32 cellular contexts compared by ENCODE assay signal in genomic region chr16:23579371-23579770, GRCh38.
"Had no signal": no experiment of that assay in that cellular context is flagged by ENCODE, and none has a peak within 500 bp of the region (broad histone marks: within the 10 kb centered on the region; RNA-seq: fewer than 3 reads in every experiment).

No MANE protein-coding gene starts in this region.

- H3K4me3 Mint-ChIP-seq: activated CD4-positive, alpha-beta T cell treated with anti-CD3 and anti-CD28 coated beads for 36 hours; activated CD4-positive, alpha-beta T cell treated with anti-CD3 and anti-CD28 coated beads, Interleukin-2, amount 10 ng/mL, durations not matched to agents 24 days and 14 days; activated CD8-positive, alpha-beta T cell treated with anti-CD3 and anti-CD28 coated beads for 36 hours; activated naive CD4-positive, alpha-beta T cell treated with anti-CD3 and anti-CD28 coated beads, Interleukin-2, amount 10 ng/mL, durations not matched to agents 7 days and 5 days; activated T-cell treated with anti-CD3 and anti-CD28 coated beads, Interleukin-2, amount 50 U/mL, for 4 hours; activated T-helper 1 cell treated with anti-CD3 and anti-CD28 coated beads, Interleukin-12 subunit alpha, Interleukin-12 subunit beta, Interleukin-2, Interleukin-4 antibody, amounts not matched to agents 30 ng/mL and 10 ng/mL and 1 ng/mL, durations not matched to agents 14 hours and 24 hours and 36 hours; effector memory CD8-positive, alpha-beta T cell had no signal

- H3K4me1 ChIP-seq: foreskin keratinocyte, gastrocnemius medialis had no signal

- H3K9me3 Mint-ChIP-seq: activated CD4-positive, alpha-beta T cell treated with anti-CD3 and anti-CD28 coated beads, Interleukin-2, amount 10 ng/mL, durations not matched to agents 24 days and 14 days; activated CD8-positive, alpha-beta T cell treated with anti-CD3 and anti-CD28 coated beads for 36 hours; activated naive CD4-positive, alpha-beta T cell treated with anti-CD3 and anti-CD28 coated beads, Interleukin-2, amount 10 ng/mL, durations not matched to agents 7 days and 5 days; activated naive CD4-positive, alpha-beta T cell treated with anti-CD3 and anti-CD28 coated beads, Interleukin-2, amount 50 U/mL, for 72 hours; activated T-cell treated with anti-CD3 and anti-CD28 coated beads, Interleukin-2, amount 50 U/mL, for 4 hours; activated T-helper 1 cell treated with anti-CD3 and anti-CD28 coated beads, Interleukin-12 subunit alpha, Interleukin-12 subunit beta, Interleukin-2, Interleukin-4 antibody, amounts not matched to agents 30 ng/mL and 10 ng/mL and 1 ng/mL, durations not matched to agents 14 hours and 24 hours and 36 hours; activated T-helper 2 cell treated with anti-CD3 and anti-CD28 coated beads, Interferon-gamma antibody, Interleukin-2, Interleukin-4, amounts not matched to agents 10 μg/mL and 5 μg/mL and 100 μg/mL, durations not matched to agents 14 hours and 24 hours and 36 hours; effector memory CD8-positive, alpha-beta T cell had no signal

- H3K27ac ChIP-seq: adrenal gland, body of pancreas, esophagus muscularis mucosa, foreskin keratinocyte had no signal

- H3K27me3 Mint-ChIP-seq: activated CD4-positive, alpha-beta T cell treated with anti-CD3 and anti-CD28 coated beads for 36 hours; activated CD4-positive, alpha-beta T cell treated with anti-CD3 and anti-CD28 coated beads, Interleukin-2, amount 10 ng/mL, durations not matched to agents 24 days and 14 days; activated CD8-positive, alpha-beta T cell treated with anti-CD3 and anti-CD28 coated beads for 36 hours; activated naive CD4-positive, alpha-beta T cell treated with anti-CD3 and anti-CD28 coated beads, Interleukin-2, amount 10 ng/mL, durations not matched to agents 7 days and 5 days; effector memory CD8-positive, alpha-beta T cell had no signal

- H3K9me3 ChIP-seq: adrenal gland, body of pancreas, esophagus muscularis mucosa, gastrocnemius medialis, heart left ventricle had no signal

- H3K4me3 ChIP-seq: adrenal gland, body of pancreas, esophagus muscularis mucosa, gastrocnemius medialis, heart left ventricle had no signal

- ATAC-seq: activated CD4-positive, alpha-beta T cell treated with anti-CD3 and anti-CD28 coated beads for 36 hours; activated CD8-positive, alpha-beta T cell treated with anti-CD3 and anti-CD28 coated beads for 36 hours; activated naive CD4-positive, alpha-beta T cell treated with anti-CD3 and anti-CD28 coated beads, Interleukin-2, amount 50 U/mL, for 72 hours; activated T-cell treated with anti-CD3 and anti-CD28 coated beads, Interleukin-2, amount 50 U/mL, for 4 hours; body of pancreas; effector memory CD8-positive, alpha-beta T cell; foreskin keratinocyte; gastrocnemius medialis; heart left ventricle had no signal

- H3K27ac Mint-ChIP-seq: activated CD4-positive, alpha-beta T cell treated with anti-CD3 and anti-CD28 coated beads for 36 hours; activated CD4-positive, alpha-beta T cell treated with anti-CD3 and anti-CD28 coated beads, Interleukin-2, amount 10 ng/mL, durations not matched to agents 24 days and 14 days; activated CD8-positive, alpha-beta T cell treated with anti-CD3 and anti-CD28 coated beads for 36 hours; activated naive CD4-positive, alpha-beta T cell treated with anti-CD3 and anti-CD28 coated beads, Interleukin-2, amount 10 ng/mL, durations not matched to agents 7 days and 5 days; activated T-helper 1 cell treated with anti-CD3 and anti-CD28 coated beads, Interleukin-12 subunit alpha, Interleukin-12 subunit beta, Interleukin-2, Interleukin-4 antibody, amounts not matched to agents 30 ng/mL and 10 ng/mL and 1 ng/mL, durations not matched to agents 14 hours and 24 hours and 36 hours; activated T-helper 2 cell treated with anti-CD3 and anti-CD28 coated beads, Interferon-gamma antibody, Interleukin-2, Interleukin-4, amounts not matched to agents 10 μg/mL and 5 μg/mL and 100 μg/mL, durations not matched to agents 14 hours and 24 hours and 36 hours had no signal

- H3K27me3 ChIP-seq: adrenal gland, body of pancreas, esophagus muscularis mucosa, foreskin keratinocyte, gastrocnemius medialis, heart left ventricle had no signal

- FAIRE-seq: colon had no signal

- DNase-seq: activated CD4-positive, alpha-beta T cell treated with anti-CD3 and anti-CD28 coated beads for 36 hours; activated CD4-positive, alpha-beta T cell treated with anti-CD3 and anti-CD28 coated beads, Interleukin-2, amount 10 ng/mL, durations not matched to agents 24 days and 14 days; activated CD4-positive, alpha-beta T cell treated with anti-CD3 and anti-CD28 coated beads, Interleukin-2, amount 50 U/mL, for 48 hours; activated CD4-positive, CD25-positive, alpha-beta regulatory T cell; activated CD4-positive, CD25-positive, alpha-beta regulatory T cell treated with anti-CD3 and anti-CD28 coated beads, Interleukin-2, amount 50 U/mL, for 72 hours; activated CD8-positive, alpha-beta memory T cell treated with anti-CD3 and anti-CD28 coated beads for 24 hours; activated CD8-positive, alpha-beta T cell treated with anti-CD3 and anti-CD28 coated beads for 36 hours; activated gamma-delta T cell; activated naive CD4-positive, alpha-beta T cell; activated naive CD4-positive, alpha-beta T cell treated with anti-CD3 and anti-CD28 coated beads, Interleukin-2, amount 10 ng/mL, durations not matched to agents 7 days and 5 days; activated T-cell treated with anti-CD3 and anti-CD28 coated beads, Interleukin-2, amount 50 U/mL, for 4 hours; adrenal gland; amygdala; aorta; body of pancreas; caudate nucleus; cortex of kidney; dermis blood vessel endothelial cell; effector CD4-positive, alpha-beta T cell; effector memory CD8-positive, alpha-beta T cell; erythroblast; foreskin keratinocyte; gastrocnemius medialis; glutamatergic neuron; heart left ventricle; T-helper 1 cell; T-helper 2 cell had no signal

- H3K4me1 Mint-ChIP-seq: activated CD4-positive, alpha-beta T cell treated with anti-CD3 and anti-CD28 coated beads for 36 hours; activated CD4-positive, alpha-beta T cell treated with anti-CD3 and anti-CD28 coated beads, Interleukin-2, amount 10 ng/mL, durations not matched to agents 24 days and 14 days; activated naive CD4-positive, alpha-beta T cell treated with anti-CD3 and anti-CD28 coated beads, Interleukin-2, amount 10 ng/mL, durations not matched to agents 7 days and 5 days had no signal
